13 cellular contexts compared by ENCODE assay signal in the genomic region with DNA sequence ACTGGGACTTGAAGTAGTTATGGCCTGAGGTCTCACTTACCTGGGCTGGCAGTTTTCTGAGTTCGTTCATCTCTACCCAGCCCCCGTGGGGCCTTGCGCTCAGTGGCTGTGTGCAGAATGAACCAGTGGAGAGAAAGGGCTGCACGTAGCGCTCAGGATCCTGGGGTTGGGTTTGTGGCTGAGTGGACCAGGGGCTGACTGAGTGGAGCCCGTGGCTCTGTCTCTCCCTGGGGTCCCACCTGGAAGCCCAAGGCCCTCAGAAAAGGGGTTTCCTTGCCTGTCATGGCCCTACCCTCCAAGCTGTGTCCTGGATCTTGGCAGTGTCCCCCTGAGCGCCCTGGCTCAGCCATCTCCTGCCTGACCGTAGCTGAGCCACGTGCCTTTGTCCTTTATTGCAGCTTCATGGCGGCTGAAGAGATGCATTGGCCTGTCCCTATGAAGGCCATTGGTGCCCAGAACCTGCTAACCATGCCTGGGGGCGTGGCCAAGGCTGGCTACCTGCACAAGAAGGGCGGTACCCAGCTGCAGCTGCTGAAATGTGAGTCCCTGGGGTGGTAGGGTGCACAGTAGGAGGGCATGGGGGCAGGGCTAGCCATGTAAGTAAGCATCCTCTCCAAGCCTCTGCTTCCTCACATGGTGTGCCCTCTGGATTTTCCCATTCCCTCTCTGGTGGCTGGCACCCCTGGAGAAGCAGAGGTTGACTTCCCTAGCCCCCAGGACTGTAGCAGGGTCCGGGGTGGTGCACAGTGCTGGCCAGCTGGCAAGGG. TPM values are rescaled to one million over a fixed set of nuclear protein-coding genes. Genes with fewer than 3 reads are reported as not detected.
A peak's percentile ranks its signal among the peaks of the same experiment; 100 is the strongest.
DNase-seq lines count a peak whose midpoint lies in the region; ATAC-seq and TF ChIP-seq lines count a peak whose summit lies in the region.
"Had no signal": no experiment of that assay in that cellular context is flagged by ENCODE, and none has a peak within 500 bp of the region (broad histone marks: within the 10 kb centered on the region; RNA-seq: fewer than 3 reads in every experiment).

No MANE protein-coding gene starts in this region.

- peaks cover 63% of the 10 kb centered on the region for H3K79me2 ChIP-seq in Loucy (ENCODE audit: insufficient read depth, low read length)

- H3K9me2 ChIP-seq in Loucy (replicated peaks; ENCODE audit: low read depth, low read length) = no peaks in the 10 kb centered on the region

- DNase-seq in activated CD8-positive, alpha-beta memory T cell treated with anti-CD3 and anti-CD28 coated beads, Interleukin-2, amount 10 ng/mL, durations not matched to agents 7 days and 5 days = no peak
- DNase-seq in activated CD8-positive, alpha-beta memory T cell treated with anti-CD3 and anti-CD28 coated beads, Interleukin-2, amount 50 U/mL, for 4 hours = no peak
- DNase-seq in endodermal cell = peak; percentile 66
- no peak for DNase-seq in suprapubic skin (ENCODE audit: low spot score in 2 of 2)
- DNase-seq in endothelial cell (ENCODE audit: low spot score) = no peak
- no peak for DNase-seq in GM10266 (ENCODE audit: extremely low spot score)
- DNase-seq: activated gamma-delta T cell, gastrocnemius medialis, Kasumi-1, mesendoderm had no signal

- H3K4me3 ChIP-seq in Loucy (ENCODE audit: low read length, poor library complexity, severe bottlenecking) (no peak overlapping the region), endodermal cell (ENCODE audit: low read length) (no peak overlapping the region), neutrophil (ENCODE audit: low read depth in 1 of 2, low read length in 1 of 2) (no peak overlapping the region), suprapubic skin (no peak overlapping the region)
- H3K4me3 ChIP-seq: gastrocnemius medialis, pancreas had no signal

- no peak for ATAC-seq in activated CD8-positive, alpha-beta memory T cell treated with anti-CD3 and anti-CD28 coated beads, Interleukin-2, amount 10 ng/mL, durations not matched to agents 7 days and 5 days
- ATAC-seq: gastrocnemius medialis, pancreas had no signal

- H3K4me2 ChIP-seq in Loucy (ENCODE audit: low read depth, low read length, poor library complexity, severe bottlenecking) = peak overlapping the region; percentile 77

- H3K4me1 ChIP-seq in Loucy (ENCODE audit: insufficient read depth, low read length, poor library complexity, severe bottlenecking) (peaks cover 43% of the 10 kb centered on the region), endodermal cell (ENCODE audit: control insufficient read depth, insufficient read depth, low read length) (no peaks in the 10 kb centered on the region), neutrophil (ENCODE audit: control insufficient read depth in 1 of 2, insufficient read depth in 1 of 2, low read depth in 1 of 2, low read length in 1 of 2) (peaks cover 33 to 44% of the 10 kb centered on the region in 2 experiments), suprapubic skin (peaks cover 38% of the 10 kb centered on the region)

- H3K9me3 Mint-ChIP-seq in activated CD8-positive, alpha-beta memory T cell treated with anti-CD3 and anti-CD28 coated beads, Interleukin-2, amount 10 ng/mL, durations not matched to agents 7 days and 5 days (ENCODE audit: low read depth) = no peaks in the 10 kb centered on the region
- H3K9me3 Mint-ChIP-seq in endodermal cell (peaks cover 5% of the 10 kb centered on the region), endothelial cell (ENCODE audit: unreplicated experiment) (no peaks in the 10 kb centered on the region)

- H2AFZ ChIP-seq in Loucy (ENCODE audit: low read length) = no peak overlapping the region

- CTCF ChIA-PET in activated CD8-positive, alpha-beta memory T cell treated with anti-CD3 and anti-CD28 coated beads, Interleukin-2, amount 10 ng/mL, durations not matched to agents 7 days and 5 days (lab: Charles Lee) = interaction anchor here (1.4 kb wide), 1 partner anchor 78 kb away, joined by 4 read pairs; no protein-coding TSS in a partner anchor

- peaks cover 4% of the 10 kb centered on the region; the same call in 1 of the 2 replicates for H3F3A ChIP-seq in Loucy (ENCODE audit: low read depth)

- H3K27me3 ChIP-seq in Loucy (ENCODE audit: insufficient read depth, low read length, poor library complexity, severe bottlenecking) (no peaks in the 10 kb centered on the region), endodermal cell (ENCODE audit: control insufficient read depth, insufficient read depth, low read length, poor library complexity, severe bottlenecking) (no peaks in the 10 kb centered on the region), neutrophil (no peaks in the 10 kb centered on the region), suprapubic skin (no peaks in the 10 kb centered on the region)
- H3K27me3 ChIP-seq: gastrocnemius medialis, pancreas had no signal

- no peaks in the 10 kb centered on the region for H3K9me3 ChIP-seq in Loucy (ENCODE audit: insufficient read depth, low read depth, low read length)
- H3K9me3 ChIP-seq in endodermal cell (ENCODE audit: control insufficient read depth, low read length) = no peaks in the 10 kb centered on the region
- no peaks in the 10 kb centered on the region for H3K9me3 ChIP-seq in neutrophil
- no peaks in the 10 kb centered on the region for H3K9me3 ChIP-seq in suprapubic skin
- H3K9me3 ChIP-seq: gastrocnemius medialis, pancreas had no signal

- no peak for TF ChIP-seq CTCF in Loucy (conservative IDR thresholded peaks at IDR 0.05; ENCODE audit: low read length)
- TF ChIP-seq CTCF in endodermal cell (conservative IDR thresholded peaks at IDR 0.05) = no peak
- no peak for TF ChIP-seq CTCF in neutrophil (IDR thresholded peaks at IDR 0.05)
- no peak for TF ChIP-seq CTCF in suprapubic skin (IDR thresholded peaks at IDR 0.05)
- no peak for TF ChIP-seq CTCF in endothelial cell (IDR thresholded peaks at IDR 0.05; ENCODE audit: unreplicated experiment)
- no peak for TF ChIP-seq CTCF in GM10266 (IDR thresholded peaks at IDR 0.05; ENCODE audit: control insufficient read depth, insufficient read depth, low read depth, missing control alignments)

- peaks cover 26% of the 10 kb centered on the region for H3K36me3 Mint-ChIP-seq in activated CD8-positive, alpha-beta memory T cell treated with anti-CD3 and anti-CD28 coated beads, Interleukin-2, amount 10 ng/mL, durations not matched to agents 7 days and 5 days
- H3K36me3 Mint-ChIP-seq in endodermal cell (ENCODE audit: low read depth) (peaks cover 18% of the 10 kb centered on the region), endothelial cell (ENCODE audit: low read depth, unreplicated experiment) (peaks cover 24% of the 10 kb centered on the region)

- H3K9ac ChIP-seq in Loucy (ENCODE audit: low read depth, low read length, poor library complexity, severe bottlenecking) (no peak overlapping the region), endodermal cell (ENCODE audit: extremely low read depth, low read length, poor library complexity, severe bottlenecking) (no peak overlapping the region)

- H3K36me3 ChIP-seq in Loucy (ENCODE audit: insufficient read depth, low read length) = peaks cover 35% of the 10 kb centered on the region; the same call in 1 of the 2 replicates
- H3K36me3 ChIP-seq in endodermal cell (ENCODE audit: control insufficient read depth, insufficient read depth, low read length) = peaks cover 30% of the 10 kb centered on the region
- peaks cover 72% of the 10 kb centered on the region for H3K36me3 ChIP-seq in neutrophil
- H3K36me3 ChIP-seq in suprapubic skin = peaks cover 53% of the 10 kb centered on the region

- TF ChIP-seq POLR2A in suprapubic skin (IDR thresholded peaks at IDR 0.05) = no peak

- H3K27ac ChIP-seq in endodermal cell (ENCODE audit: low read depth, low read length) (no peak overlapping the region), neutrophil (peak overlapping the region; percentile 48), suprapubic skin (no peak overlapping the region)
- H3K27ac ChIP-seq: gastrocnemius medialis, pancreas had no signal

- peaks cover 34% of the 10 kb centered on the region for H3K4me1 Mint-ChIP-seq in activated CD8-positive, alpha-beta memory T cell treated with anti-CD3 and anti-CD28 coated beads, Interleukin-2, amount 10 ng/mL, durations not matched to agents 7 days and 5 days
- H3K4me1 Mint-ChIP-seq in endodermal cell (peaks cover 4% of the 10 kb centered on the region), endothelial cell (ENCODE audit: unreplicated experiment) (peaks cover 31% of the 10 kb centered on the region)

- 84 to 90% methylated on average over 9 to 13 of the region's 13 CpGs for WGBS in endodermal cell (ENCODE audit: insufficient coverage in 1 of 2, insufficient read length in 1 of 2), 2 experiments
- 91% methylated on average over 11 of the region's 13 CpGs for WGBS in suprapubic skin

- no peaks in the 10 kb centered on the region for H3K27me3 Mint-ChIP-seq in activated CD8-positive, alpha-beta memory T cell treated with anti-CD3 and anti-CD28 coated beads, Interleukin-2, amount 10 ng/mL, durations not matched to agents 7 days and 5 days
- H3K27me3 Mint-ChIP-seq in endodermal cell (ENCODE audit: insufficient read depth) (peaks cover 7% of the 10 kb centered on the region), endothelial cell (ENCODE audit: unreplicated experiment) (peaks cover 14% of the 10 kb centered on the region)

- no peak for TF ChIP-seq EP300 in suprapubic skin (IDR thresholded peaks at IDR 0.05)

- H4K20me1 ChIP-seq in Loucy (ENCODE audit: insufficient read depth, low read length, poor library complexity, severe bottlenecking) = peaks cover 53% of the 10 kb centered on the region

- peak overlapping the region; percentile 34 for H3K27ac Mint-ChIP-seq in activated CD8-positive, alpha-beta memory T cell treated with anti-CD3 and anti-CD28 coated beads, Interleukin-2, amount 10 ng/mL, durations not matched to agents 7 days and 5 days
- H3K27ac Mint-ChIP-seq in endodermal cell = no peak overlapping the region
- no peak overlapping the region for H3K27ac Mint-ChIP-seq in endothelial cell (ENCODE audit: unreplicated experiment)

- H3K4me3 Mint-ChIP-seq in activated CD8-positive, alpha-beta memory T cell treated with anti-CD3 and anti-CD28 coated beads, Interleukin-2, amount 10 ng/mL, durations not matched to agents 7 days and 5 days = no peak overlapping the region
- H3K4me3 Mint-ChIP-seq in endodermal cell (no peak overlapping the region), endothelial cell (ENCODE audit: unreplicated experiment) (no peak overlapping the region)

RNA-seq across cellular contexts. Expression of a gene that starts 23.2 kb away (rescaled TPM):
- 100 to 1,000 TPM; 251 to 260 TPM for total RNA-seq in activated CD8-positive, alpha-beta memory T cell treated with anti-CD3 and anti-CD28 coated beads, Interleukin-2, amount 10 ng/mL, durations not matched to agents 7 days and 5 days
- total RNA-seq in endodermal cell = 100 to 1,000 TPM; 231 to 257 TPM
- 244 TPM for polyA plus RNA-seq in endodermal cell (2013, experiment 1 of 2)
- 230 TPM for polyA plus RNA-seq in endodermal cell (2013, experiment 2 of 2)
- 100 to 1,000 TPM; 122 to 299 (median 196) TPM for total RNA-seq in suprapubic skin
- total RNA-seq in endothelial cell (ENCODE audit: unreplicated experiment) = 337 TPM

RNA-seq across cellular contexts. Expression of a gene that starts 27.5 kb away (rescaled TPM):
- total RNA-seq in activated CD8-positive, alpha-beta memory T cell treated with anti-CD3 and anti-CD28 coated beads, Interleukin-2, amount 10 ng/mL, durations not matched to agents 7 days and 5 days = 100 to 1,000 TPM in 1 of 2 experiments, 10 to 100 TPM in 1; 88.0 to 105 TPM
- 10 to 100 TPM; 40.5 to 43.8 TPM for total RNA-seq in endodermal cell
- polyA plus RNA-seq in endodermal cell (2013, experiment 1 of 2) = 28.2 TPM
- 21.3 TPM for polyA plus RNA-seq in endodermal cell (2013, experiment 2 of 2)
- total RNA-seq in suprapubic skin = 100 to 1,000 TPM; 116 to 709 (median 162) TPM
- 150 TPM for total RNA-seq in endothelial cell (ENCODE audit: unreplicated experiment)
